Comparison of ENCODE assay signal across 24 cellular contexts in genomic region chr1:180931529-180931928, GRCh38.
"Had no signal": no experiment of that assay in that cellular context is flagged by ENCODE, and none has a peak within 500 bp of the region (broad histone marks: within the 10 kb centered on the region; RNA-seq: fewer than 3 reads in every experiment).

No MANE protein-coding gene starts in this region.

- H3K4me2 ChIP-seq: hepatocyte, neural progenitor cell, smooth muscle cell had no signal

- H3K27me3 Mint-ChIP-seq: effector memory CD8-positive, alpha-beta T cell; natural killer cell treated with Interleukin-12 subunit alpha and Interleukin-12 subunit beta and Interleukin-15 and Interleukin-18, amount 100 ng/mL, for 72 hours had no signal

- H3K9me3 Mint-ChIP-seq: effector memory CD8-positive, alpha-beta T cell; natural killer cell treated with Interleukin-12 subunit alpha and Interleukin-12 subunit beta and Interleukin-15 and Interleukin-18, amount 100 ng/mL, for 72 hours had no signal

- DNase-seq: cortex of kidney; effector memory CD8-positive, alpha-beta T cell; esophagus squamous epithelium; foreskin fibroblast; left colon; left ventricle myocardium superior; mesenchymal stem cell; midbrain; nucleus accumbens; pancreas; right cardiac atrium; stimulated activated CD4-positive, alpha-beta T cell treated with anti-CD3 and anti-CD28 coated beads, Interleukin-2, amount 100 ng/mL, for 48 hours; stimulated activated naive CD4-positive, alpha-beta T cell treated with Interleukin-2 at 50 U/mL for 16 hours; tibial artery; upper lobe of left lung; uterus had no signal

- ATAC-seq: effector memory CD8-positive, alpha-beta T cell; gastroesophageal sphincter; left colon; left ventricle myocardium superior; natural killer cell treated with Interleukin-12 subunit alpha and Interleukin-12 subunit beta and Interleukin-15 and Interleukin-18, amount 100 ng/mL, for 72 hours; pancreas; right cardiac atrium had no signal

- H3K27ac ChIP-seq: esophagus squamous epithelium, gastroesophageal sphincter, hepatocyte, neural progenitor cell, pancreas, suprapubic skin, tibial artery, upper lobe of left lung, uterus had no signal

- H3K36me3 ChIP-seq: neural progenitor cell, pancreas, uterus had no signal

- H3K4me3 ChIP-seq: esophagus squamous epithelium, gastroesophageal sphincter, hepatocyte, lung, neural progenitor cell, pancreas, smooth muscle cell, suprapubic skin, tibial artery, upper lobe of left lung, uterus had no signal

- H3K36me3 Mint-ChIP-seq: natural killer cell treated with Interleukin-12 subunit alpha and Interleukin-12 subunit beta and Interleukin-15 and Interleukin-18, amount 100 ng/mL, for 72 hours had no signal

- H3K4me1 ChIP-seq: pancreas, upper lobe of left lung had no signal

- H3K27me3 ChIP-seq: esophagus squamous epithelium, gastroesophageal sphincter, hepatocyte, neural progenitor cell, pancreas, suprapubic skin, tibial artery, upper lobe of left lung, uterus had no signal

- H3K27ac Mint-ChIP-seq: natural killer cell treated with Interleukin-12 subunit alpha and Interleukin-12 subunit beta and Interleukin-15 and Interleukin-18, amount 100 ng/mL, for 72 hours; neural progenitor cell; progenitor cell of endocrine pancreas had no signal

- H3K4me3 Mint-ChIP-seq: effector memory CD8-positive, alpha-beta T cell; natural killer cell treated with Interleukin-12 subunit alpha and Interleukin-12 subunit beta and Interleukin-15 and Interleukin-18, amount 100 ng/mL, for 72 hours; neural progenitor cell had no signal

- H3K9ac ChIP-seq: neural progenitor cell had no signal

- H3K9me3 ChIP-seq: esophagus squamous epithelium, gastroesophageal sphincter, pancreas, suprapubic skin, tibial artery, upper lobe of left lung, uterus had no signal
